Comparison of ENCODE assay signal across 8 cellular contexts in genomic region chr17:75289122-75289831, GRCh38. TPM values are rescaled to one million over a fixed set of nuclear protein-coding genes. Genes with fewer than 3 reads are reported as not detected.
A peak's percentile ranks its signal among the peaks of the same experiment; 100 is the strongest.
DNase-seq lines count a peak whose midpoint lies in the region; ATAC-seq and TF ChIP-seq lines count a peak whose summit lies in the region.

Gene SLC25A19 (minus strand): TSS chr17:75289433. CDS start chr17:75286764, 2,669 bp downstream.

- H3K4me1 ChIP-seq in right atrium auricular region, result peaks cover 0 to 7% of the 10 kb centered on the region in 2 donors
- no peaks in the 10 kb centered on the region for H3K4me1 ChIP-seq in uterus

- intact Hi-C loops in T-helper 2 cell treated with Interferon-gamma antibody and Interleukin-4, amounts not matched to agents 100 ng/mL and 5 ng/mL, for 36 hours (cut with micrococcal nuclease), result loop anchor here (1.0 to 5.0 kb wide), 8 partner anchors 18 to 416 kb away; partner anchors contain the start of genes FDXR, GGA3, GRB2 and MIF4GD
- intact Hi-C loops in uterus (cut with DNase I; ENCODE audit: low total_unique reads), result loop anchor here (5.0 kb wide), 1 partner anchor 228 kb away; the partner anchor contains the start of genes CASKIN2 and TSEN54

- peaks cover 14% of the 10 kb centered on the region for H3K36me3 ChIP-seq in right atrium auricular region
- no peaks in the 10 kb centered on the region for H3K36me3 ChIP-seq in uterus

- H3K27me3 ChIP-seq in right atrium auricular region (no peaks in the 10 kb centered on the region), uterus (no peaks in the 10 kb centered on the region)

- H3K27ac ChIP-seq in right atrium auricular region (peak within 1 kb of the TSS; percentile 89 to 92), uterus (peak within 1 kb of the TSS; percentile 95 to 97)

- H3K4me3 ChIP-seq in right atrium auricular region (peak within 1 kb of the TSS; percentile 48 to 85), uterus (peak within 1 kb of the TSS; percentile 76 to 84)

- DNase-seq in NCI-H187 treated with DMSO at 0.1 percent for 48 hours (lab: John Stamatoyannopoulos, UW), result peak; percentile 89
- peak; percentile 65 to 99 (median 98) for DNase-seq in anterior cingulate cortex (lab: John Stamatoyannopoulos, UW)
- DNase-seq in right atrium auricular region (ENCODE audit: low spot score), result peak; percentile 99
- DNase-seq in pulmonary artery endothelial cell (ENCODE audit: low read depth, low spot score), result peak; percentile 96
- peak; percentile 98 for DNase-seq in uterus

- TF ChIP-seq POLR2A in uterus (IDR thresholded peaks at IDR 0.05), result peak; percentile 93 to 97

- peak; percentile 84 for ATAC-seq in GM18499 (IDR thresholded peaks at IDR 0.05; ENCODE audit: insufficient read depth, unreplicated experiment)
- ATAC-seq in HG02943 (IDR thresholded peaks at IDR 0.05; ENCODE audit: low read depth, unreplicated experiment), result peak; percentile 93

- H3K9me3 ChIP-seq in right atrium auricular region, result no peaks in the 10 kb centered on the region
- H3K9me3 ChIP-seq in uterus, result no peaks in the 10 kb centered on the region

- TF ChIP-seq CTCF in right atrium auricular region (IDR thresholded peaks at IDR 0.05) (no peak), uterus (IDR thresholded peaks at IDR 0.05) (peak in 3 of 4 experiments; percentile 6 to 43 (median 8))

RNA-seq across cellular contexts. Expression of gene SLC25A19, which starts in this region (rescaled TPM):
- total RNA-seq in T-helper 2 cell treated with Interferon-gamma antibody and Interleukin-4, amounts not matched to agents 100 ng/mL and 5 ng/mL, for 36 hours, result 45.8 and 47.6 TPM in 2 replicates
- total RNA-seq in right atrium auricular region, result 10 to 100 TPM in 1 of 2 donors, 1 to 10 TPM in 1; 8.8 to 10.2 TPM
- total RNA-seq in pulmonary artery endothelial cell, result 13.1 and 21.4 TPM in 2 replicates
- total RNA-seq in uterus, result 10 to 100 TPM in 2 of 4 donors, 1 to 10 TPM in 2; 4.7 to 59.9 (median 10.1) TPM

Comparison
In these comparisons a context has a peak if more than half of its experiments do, and no peak if none do; other contexts are left out.
1. Peak in every context shown above with its lines: DNase-seq, ATAC-seq, H3K4me3 ChIP-seq and H3K27ac ChIP-seq.
2. CTCF ChIP-seq: peak in uterus (3 of 4); none in right atrium auricular region (0 of 2).